ENCODE assay signal across 8 cellular contexts in genomic region chr3:45647148-45647619, GRCh38. TPM values are rescaled to one million over a fixed set of nuclear protein-coding genes. Genes with fewer than 3 reads are reported as not detected.
DNase-seq lines count a peak whose midpoint lies in the region; TF ChIP-seq lines count a peak whose summit lies in the region.

No MANE protein-coding gene starts in this region.

- peak overlapping the region; percentile 11 for H2AK5ac ChIP-seq in mesenchymal stem cell (ENCODE audit: low read length, severe bottlenecking)

- H3K36me3 ChIP-seq in mesenchymal stem cell (ENCODE audit: control insufficient read depth in 1 of 2, insufficient read depth in 2 of 2, low read depth in 1 of 2, low read length in 2 of 2) (peaks cover 0 to 3% of the 10 kb centered on the region in 2 experiments), WERI-Rb-1 (0 out of 2 replicates have a peak, but pooled peaks cover 5% of the 10 kb centered on the region)

- H3K9me3 ChIP-seq in mesenchymal stem cell (ENCODE audit: control insufficient read depth, low read length) (no peaks in the 10 kb centered on the region), WERI-Rb-1 (ENCODE audit: severe bottlenecking) (no peaks in the 10 kb centered on the region)

- H3K27me3 ChIP-seq in mesenchymal stem cell (ENCODE audit: control insufficient read depth in 1 of 2, insufficient read depth in 1 of 2, low read length in 2 of 2) (no peaks in the 10 kb centered on the region), WERI-Rb-1 (ENCODE audit: insufficient read depth, low read depth, severe bottlenecking) (no peaks in the 10 kb centered on the region)

- peak overlapping the region; percentile 97 for H4K8ac ChIP-seq in mesenchymal stem cell (ENCODE audit: low read length)

- peaks cover 8% of the 10 kb centered on the region for H3K79me1 ChIP-seq in mesenchymal stem cell (replicated peaks; ENCODE audit: low read length, poor library complexity, severe bottlenecking)

- peak overlapping the region; percentile 74 to 88 for H3K18ac ChIP-seq in mesenchymal stem cell (ENCODE audit: low read depth in 1 of 2, low read length in 2 of 2)

- H3K14ac ChIP-seq in mesenchymal stem cell (ENCODE audit: low read length in 2 of 2): peak overlapping the region in 1 of 2 experiments; percentile 30

- 29% methylated on average over 6 of the region's 6 CpGs for WGBS in mesenchymal stem cell

- no peak overlapping the region for H2BK5ac ChIP-seq in mesenchymal stem cell (ENCODE audit: low read depth, low read length, poor library complexity, severe bottlenecking)

- peak overlapping the region; percentile 12 to 94 for H3K4ac ChIP-seq in mesenchymal stem cell (ENCODE audit: low read depth in 1 of 2, low read length in 2 of 2)

- H4K91ac ChIP-seq in mesenchymal stem cell (ENCODE audit: low read length): peak overlapping the region; percentile 96

- H3K4me1 ChIP-seq in mesenchymal stem cell (ENCODE audit: control insufficient read depth, insufficient read depth, low read depth, low read length): peaks cover 30% of the 10 kb centered on the region

- peak overlapping the region; percentile 90 for H3K9ac ChIP-seq in mesenchymal stem cell (ENCODE audit: low read length)

- TF ChIP-seq CTCF in AG09309 (IDR thresholded peaks at IDR 0.05; ENCODE audit: control insufficient read depth, insufficient read depth, low read depth, low read length, missing control alignments): no peak
- TF ChIP-seq CTCF in cardiac fibroblast (IDR thresholded peaks at IDR 0.05; ENCODE audit: low read depth, low read length): no peak
- TF ChIP-seq CTCF in WERI-Rb-1 (IDR thresholded peaks at IDR 0.05; ENCODE audit: low read depth, low read length): no peak

- no peak overlapping the region for H3K4me3 ChIP-seq in AG09309 (ENCODE audit: control insufficient read depth, low read depth, low read length)
- H3K4me3 ChIP-seq in cardiac fibroblast (replicated peaks in 1 of 2; ENCODE audit: low read depth in 2 of 2, low read length in 2 of 2): no peak overlapping the region
- no peak overlapping the region for H3K4me3 ChIP-seq in mesenchymal stem cell (ENCODE audit: insufficient read depth in 1 of 2, low read depth in 1 of 2, low read length in 2 of 2)
- H3K4me3 ChIP-seq in WERI-Rb-1 (ENCODE audit: low read depth, low read length): no peak overlapping the region

- H3K27ac ChIP-seq in mesenchymal stem cell (ENCODE audit: low read length, poor library complexity, severe bottlenecking): peak overlapping the region; percentile 75
- H3K27ac ChIP-seq in WERI-Rb-1: no peak overlapping the region

- H2AFZ ChIP-seq in mesenchymal stem cell (ENCODE audit: low read depth, low read length): no peak overlapping the region

- H2BK120ac ChIP-seq in mesenchymal stem cell (ENCODE audit: low read depth, low read length): peak overlapping the region; percentile 80

- DNase-seq in AG09309 (ENCODE audit: low read depth) (peak; percentile 75), NCI-H2029 (lab: John Stamatoyannopoulos, UW) (peak; percentile 22), cardiac fibroblast (ENCODE audit: low read depth in 2 of 2) (peak; percentile 92 to 95), mesenchymal stem cell (peak; percentile 92), DMS153 (lab: John Stamatoyannopoulos, UW) (no peak), NCI-H187 treated with DMSO at 0.1 percent for 48 hours (lab: John Stamatoyannopoulos, UW) (no peak), midbrain (lab: John Stamatoyannopoulos, UW) (no peak), WERI-Rb-1 (no peak)

- no peak overlapping the region for H3K4me2 ChIP-seq in mesenchymal stem cell (ENCODE audit: low read length, poor library complexity, severe bottlenecking)

- H2BK12ac ChIP-seq in mesenchymal stem cell (ENCODE audit: low read length in 2 of 2): peak overlapping the region; percentile 16 to 81

- no peak overlapping the region for H3K23ac ChIP-seq in mesenchymal stem cell (ENCODE audit: low read length in 2 of 2)

- H2BK15ac ChIP-seq in mesenchymal stem cell (ENCODE audit: low read depth, poor library complexity, severe bottlenecking): peak overlapping the region; percentile 65

RNA-seq across cellular contexts. Expression of gene SACM1L, which starts 42.0 kb away (rescaled TPM):
- polyA plus RNA-seq in mesenchymal stem cell (2013, experiment 1 of 2): 20.4 TPM
- 22.4 TPM for polyA plus RNA-seq in mesenchymal stem cell (2013, experiment 2 of 2)

RNA-seq across cellular contexts. Expression of gene LIMD1, which starts 52.6 kb away (rescaled TPM):
- 9.4 TPM for polyA plus RNA-seq in mesenchymal stem cell (2013, experiment 1 of 2)
- polyA plus RNA-seq in mesenchymal stem cell (2013, experiment 2 of 2): 8.4 TPM

Comparison
In these comparisons a context has a peak if more than half of its experiments do, and no peak if none do; other contexts are left out.
1. DNase-seq: peak in AG09309 (single experiment), NCI-H2029 (single experiment), cardiac fibroblast (2 of 2) and mesenchymal stem cell (single experiment); none in DMS153 (single experiment), NCI-H187 treated with DMSO at 0.1 percent for 48 hours (single experiment), midbrain (single experiment) and WERI-Rb-1 (single experiment).